In genomic region chr12:11836282-11836963, GRCh38 we compare ENCODE assay signal across 9 cellular contexts.
A peak's percentile ranks its signal among the peaks of the same experiment; 100 is the strongest.
DNase-seq lines count a peak whose midpoint lies in the region; ATAC-seq and TF ChIP-seq lines count a peak whose summit lies in the region.
"Had no signal": no experiment of that assay in that cellular context is flagged by ENCODE, and none has a peak within 500 bp of the region (broad histone marks: within the 10 kb centered on the region; RNA-seq: fewer than 3 reads in every experiment).

No MANE protein-coding gene starts in this region.

- ATAC-seq in Right ventricle myocardium inferior (peak; percentile 29), HG03060 (IDR thresholded peaks at IDR 0.05; ENCODE audit: low read depth, unreplicated experiment) (peak; percentile 91)

- intact Hi-C loops in Right ventricle myocardium inferior (cut with DNase I) (no loop called here), cardiac septum (cut with DNase I) (no loop called here)

- no peak for DNase-seq in Right ventricle myocardium inferior (ENCODE audit: missing footprints)
- DNase-seq in cardiac septum (ENCODE audit: low spot score), result no peak
- peak; percentile 88 for DNase-seq in germinal center (ENCODE audit: low spot score)
- peak; percentile 77 for DNase-seq in stimulated activated CD8-positive, alpha-beta memory T cell treated with anti-CD3 and anti-CD28 coated beads, Interleukin-4, amount 100 ng/mL, for 48 hours
- DNase-seq in NCI-H1436 (lab: John Stamatoyannopoulos, UW), result no peak
- no peak for DNase-seq in HFFc6

- peaks cover 44% of the 10 kb centered on the region for H3K4me1 Mint-ChIP-seq in HFFc6 (ENCODE audit: low read depth)

- H3F3A ChIP-seq in SU-DHL-6 (ENCODE audit: insufficient read depth), result no peaks in the 10 kb centered on the region

- H3K79me2 ChIP-seq in SU-DHL-6 (ENCODE audit: insufficient read depth, low read length), result no peaks in the 10 kb centered on the region

- H4K20me1 ChIP-seq in SU-DHL-6 (ENCODE audit: low read depth, low read length), result no peaks in the 10 kb centered on the region

- H3K36me3 ChIP-seq in SU-DHL-6 (ENCODE audit: low read length), result no peaks in the 10 kb centered on the region

- H3K4me2 ChIP-seq in SU-DHL-6 (ENCODE audit: low read depth, low read length, poor library complexity, severe bottlenecking), result peak overlapping the region; percentile 25

- H3K27ac Mint-ChIP-seq in HFFc6, result no peak overlapping the region

- H3K9me2 ChIP-seq in SU-DHL-6 (replicated peaks; ENCODE audit: insufficient read depth, low read length), result no peaks in the 10 kb centered on the region

- no peaks in the 10 kb centered on the region for H3K9me3 ChIP-seq in SU-DHL-6 (ENCODE audit: insufficient read depth, low read length)

- 0 out of 2 replicates have a peak overlapping the region, but pooled peaks have one; percentile 19 for H3K27ac ChIP-seq in SU-DHL-6 (ENCODE audit: low read depth, low read length)
- H3K27ac ChIP-seq: C4-2B had no signal

- no peak overlapping the region for H2AFZ ChIP-seq in SU-DHL-6 (ENCODE audit: low read depth, low read length, severe bottlenecking)

- TF ChIP-seq CTCF in SU-DHL-6 (IDR thresholded peaks at IDR 0.05; ENCODE audit: insufficient read depth, low read length, poor library complexity, severe bottlenecking), result no peak
- TF ChIP-seq CTCF in HFFc6 (IDR thresholded peaks at IDR 0.05), result no peak

- peaks cover 28% of the 10 kb centered on the region for H3K36me3 Mint-ChIP-seq in HFFc6 (ENCODE audit: low read depth)

- H3K27me3 Mint-ChIP-seq in HFFc6 (ENCODE audit: insufficient read depth), result peaks cover 4% of the 10 kb centered on the region

- no peak overlapping the region for H3K4me3 Mint-ChIP-seq in HFFc6

- no peaks in the 10 kb centered on the region for H3K27me3 ChIP-seq in SU-DHL-6 (ENCODE audit: low read length)

- H3K9ac ChIP-seq in SU-DHL-6 (ENCODE audit: low read length), result no peak overlapping the region

- no peak overlapping the region for H3K4me3 ChIP-seq in SU-DHL-6 (ENCODE audit: insufficient read depth, low read length, poor library complexity, severe bottlenecking)

- no peaks in the 10 kb centered on the region for H3K9me3 Mint-ChIP-seq in HFFc6

Comparison
In these comparisons a context has a peak if more than half of its experiments do, and no peak if none do; other contexts are left out.
1. DNase-seq: peak in germinal center (single experiment) and stimulated activated CD8-positive, alpha-beta memory T cell treated with anti-CD3 and anti-CD28 coated beads, Interleukin-4, amount 100 ng/mL, for 48 hours (single experiment); none in Right ventricle myocardium inferior (single experiment), cardiac septum (single experiment), NCI-H1436 (single experiment) and HFFc6 (single experiment).